In the genomic region with DNA sequence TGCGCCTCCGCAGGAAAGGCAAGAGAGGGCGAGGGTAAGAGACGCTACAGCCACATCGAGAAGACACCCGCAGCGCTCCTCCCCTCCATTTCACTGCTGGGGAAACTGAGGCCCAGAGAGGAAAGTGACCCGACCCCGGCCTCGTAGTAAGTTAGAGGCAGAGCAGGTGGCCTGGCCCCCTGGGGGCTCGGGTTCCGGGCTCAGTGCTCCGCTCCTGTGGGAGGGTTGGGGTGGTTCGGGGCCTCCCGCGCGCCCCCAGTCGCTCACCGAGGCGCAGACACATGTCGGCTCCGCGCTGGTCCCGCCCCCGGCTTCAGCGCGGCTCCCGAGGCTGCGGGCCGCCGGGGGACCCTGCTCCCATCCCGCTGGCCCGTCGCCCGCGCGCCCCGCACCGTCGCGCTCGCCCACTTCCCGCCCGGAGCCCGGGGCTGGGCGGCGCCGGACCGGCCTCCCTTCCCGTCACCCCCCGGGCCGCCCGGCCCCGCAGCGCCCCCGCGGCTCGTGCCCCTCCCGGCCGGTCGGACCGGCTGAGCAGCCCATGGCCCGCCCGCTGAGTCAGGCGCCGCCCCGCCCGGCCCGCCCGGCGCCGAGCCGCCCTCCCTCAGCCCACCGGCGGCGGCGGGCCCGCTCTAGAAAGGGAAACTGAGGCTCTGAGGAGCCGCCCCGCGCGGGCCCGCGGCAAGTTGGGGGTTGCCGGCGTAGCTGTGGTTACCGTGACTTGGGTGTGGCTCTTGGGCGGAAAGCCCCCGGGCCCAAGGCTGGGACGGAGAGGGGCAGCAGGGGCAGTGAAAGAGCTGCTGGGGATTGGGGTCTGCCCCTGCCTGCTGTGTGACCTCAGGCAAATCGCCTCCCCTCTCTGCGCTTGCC, we compare ENCODE assay signal across 1 cellular context.
TF ChIP-seq lines count a peak whose summit lies in the region.

A gene with protein sequence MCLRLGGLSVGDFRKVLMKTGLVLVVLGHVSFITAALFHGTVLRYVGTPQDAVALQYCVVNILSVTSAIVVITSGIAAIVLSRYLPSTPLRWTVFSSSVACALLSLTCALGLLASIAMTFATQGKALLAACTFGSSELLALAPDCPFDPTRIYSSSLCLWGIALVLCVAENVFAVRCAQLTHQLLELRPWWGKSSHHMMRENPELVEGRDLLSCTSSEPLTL (minus strand): TSS at position 434 of the 867 bp plus-strand sequence. CDS start 151 bp downstream, at position 283.

TF ChIP-seq in K562, 482 proteins besides CTCF, POLR2A, EP300 and RAD21 (continues in another document):
- TF ChIP-seq NFIC (IDR thresholded peaks at IDR 0.05) (no peak), CXXC5 (CRISPR knock-in tag; IDR thresholded peaks at IDR 0.05) (peak; percentile 73), ZNF282 (CRISPR knock-in tag; IDR thresholded peaks at IDR 0.05) (0 out of 2 replicates have a peak, but pooled peaks have one; percentile 44), CHD4 (IDR thresholded peaks at IDR 0.05; ENCODE audit: insufficient read depth, insufficient replicate concordance, low read depth, low read length, poor library complexity, severe bottlenecking) (peak; percentile 32), FIP1L1 (IDR thresholded peaks at IDR 0.05; ENCODE audit: low read depth, low read length, poor library complexity, severe bottlenecking) (no peak), HMGN3 (IDR thresholded peaks at IDR 0.05; ENCODE audit: borderline replicate concordance, extremely low read depth, insufficient read length, low read depth, low read length) (peak; percentile 55), HDAC2 (IDR thresholded peaks at IDR 0.05) (peak; percentile 18; the same call in 1 of the 2 replicates), SMAD4 (CRISPR knock-in tag; conservative IDR thresholded peaks at IDR 0.05) (peak; percentile 81), TCF7 (IDR thresholded peaks at IDR 0.05; ENCODE audit: borderline replicate concordance) (no peak), E2F3 (CRISPR knock-in tag; IDR thresholded peaks at IDR 0.05) (peak; percentile 69; the same call in 1 of the 2 replicates), BCOR (IDR thresholded peaks at IDR 0.05) (peak; percentile 84), RFX1 (IDR thresholded peaks at IDR 0.05) (no peak), ZNF79 (CRISPR knock-in tag; IDR thresholded peaks at IDR 0.05; ENCODE audit: low read depth) (no peak), CTBP1 (IDR thresholded peaks at IDR 0.05; ENCODE audit: borderline replicate concordance) (0 out of 2 replicates have a peak, but pooled peaks have one; percentile 5), ZNF133 (CRISPR knock-in tag; IDR thresholded peaks at IDR 0.05) (no peak), HNRNPK (IDR thresholded peaks at IDR 0.05; ENCODE audit: low read depth, low read length, poor library complexity, severe bottlenecking) (no peak), RBM17 (IDR thresholded peaks at IDR 0.05; ENCODE audit: borderline replicate concordance, low read depth, low read length) (no peak), POLR2G (IDR thresholded peaks at IDR 0.05; ENCODE audit: low read depth, low read length) (peak; percentile 65), ZFP36 (IDR thresholded peaks at IDR 0.05; ENCODE audit: low read depth, low read length, partially characterized antibody) (peak; percentile 76), ZNF311 (CRISPR knock-in tag; IDR thresholded peaks at IDR 0.05) (no peak), MAFK (IDR thresholded peaks at IDR 0.05; ENCODE audit: low read length) (no peak), MXI1 (IDR thresholded peaks at IDR 0.05; ENCODE audit: low read depth, low read length) (no peak), MAZ (CRISPR knock-in tag; conservative IDR thresholded peaks at IDR 0.05 in 1 of 2, IDR thresholded peaks at IDR 0.05 in 1 of 2) (peak in 1 of 2 experiments; percentile 43; a peak in 1 of 4 replicates), PHF20 (IDR thresholded peaks at IDR 0.05; ENCODE audit: partially characterized antibody) (peak; percentile 32), SAP30 (IDR thresholded peaks at IDR 0.05; ENCODE audit: borderline replicate concordance, insufficient read depth, low read depth, low read length, poor library complexity, severe bottlenecking) (peak; percentile 51), ZNF444 (CRISPR knock-in tag; IDR thresholded peaks at IDR 0.05) (no peak), RB1 (IDR thresholded peaks at IDR 0.05; ENCODE audit: low read depth) (peak; percentile 88), SAFB2 (IDR thresholded peaks at IDR 0.05; ENCODE audit: borderline replicate concordance, low read depth, low read length, severe bottlenecking) (no peak), HSF4 (CRISPR knock-in tag; IDR thresholded peaks at IDR 0.05; ENCODE audit: borderline replicate concordance) (no peak), YY1 (IDR thresholded peaks at IDR 0.05; ENCODE audit: borderline replicate concordance in 1 of 3, control insufficient read depth in 1 of 3, extremely low read depth in 1 of 3, insufficient read depth in 3 of 3, insufficient read length in 1 of 3, insufficient replicate concordance in 2 of 3, low read depth in 1 of 3, low read length in 2 of 3) (peak in 1 of 3 experiments; percentile 11), TEAD1 (CRISPR knock-in tag; IDR thresholded peaks at IDR 0.05) (no peak), ZBTB7A (IDR thresholded peaks at IDR 0.05; ENCODE audit: borderline replicate concordance, control insufficient read depth, low read depth, low read length) (peak; percentile 67; the same call in 1 of the 2 replicates)
- TF ChIP-seq, protein P1, sequence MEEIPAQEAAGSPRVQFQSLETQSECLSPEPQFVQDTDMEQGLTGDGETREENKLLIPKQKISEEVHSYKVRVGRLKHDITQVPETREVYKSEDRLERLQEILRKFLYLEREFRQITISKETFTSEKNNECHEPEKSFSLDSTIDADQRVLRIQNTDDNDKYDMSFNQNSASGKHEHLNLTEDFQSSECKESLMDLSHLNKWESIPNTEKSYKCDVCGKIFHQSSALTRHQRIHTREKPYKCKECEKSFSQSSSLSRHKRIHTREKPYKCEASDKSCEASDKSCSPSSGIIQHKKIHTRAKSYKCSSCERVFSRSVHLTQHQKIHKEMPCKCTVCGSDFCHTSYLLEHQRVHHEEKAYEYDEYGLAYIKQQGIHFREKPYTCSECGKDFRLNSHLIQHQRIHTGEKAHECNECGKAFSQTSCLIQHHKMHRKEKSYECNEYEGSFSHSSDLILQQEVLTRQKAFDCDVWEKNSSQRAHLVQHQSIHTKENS (CRISPR knock-in tag; IDR thresholded peaks at IDR 0.05) = no peak
- TF ChIP-seq, protein P2, sequence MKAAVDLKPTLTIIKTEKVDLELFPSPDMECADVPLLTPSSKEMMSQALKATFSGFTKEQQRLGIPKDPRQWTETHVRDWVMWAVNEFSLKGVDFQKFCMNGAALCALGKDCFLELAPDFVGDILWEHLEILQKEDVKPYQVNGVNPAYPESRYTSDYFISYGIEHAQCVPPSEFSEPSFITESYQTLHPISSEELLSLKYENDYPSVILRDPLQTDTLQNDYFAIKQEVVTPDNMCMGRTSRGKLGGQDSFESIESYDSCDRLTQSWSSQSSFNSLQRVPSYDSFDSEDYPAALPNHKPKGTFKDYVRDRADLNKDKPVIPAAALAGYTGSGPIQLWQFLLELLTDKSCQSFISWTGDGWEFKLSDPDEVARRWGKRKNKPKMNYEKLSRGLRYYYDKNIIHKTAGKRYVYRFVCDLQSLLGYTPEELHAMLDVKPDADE (conservative IDR thresholded peaks at IDR 0.05; ENCODE audit: control insufficient read depth, low read depth, low read length) = 0 out of 2 replicates have a peak, but pooled peaks have one; percentile 10
- TF ChIP-seq, protein P3, sequence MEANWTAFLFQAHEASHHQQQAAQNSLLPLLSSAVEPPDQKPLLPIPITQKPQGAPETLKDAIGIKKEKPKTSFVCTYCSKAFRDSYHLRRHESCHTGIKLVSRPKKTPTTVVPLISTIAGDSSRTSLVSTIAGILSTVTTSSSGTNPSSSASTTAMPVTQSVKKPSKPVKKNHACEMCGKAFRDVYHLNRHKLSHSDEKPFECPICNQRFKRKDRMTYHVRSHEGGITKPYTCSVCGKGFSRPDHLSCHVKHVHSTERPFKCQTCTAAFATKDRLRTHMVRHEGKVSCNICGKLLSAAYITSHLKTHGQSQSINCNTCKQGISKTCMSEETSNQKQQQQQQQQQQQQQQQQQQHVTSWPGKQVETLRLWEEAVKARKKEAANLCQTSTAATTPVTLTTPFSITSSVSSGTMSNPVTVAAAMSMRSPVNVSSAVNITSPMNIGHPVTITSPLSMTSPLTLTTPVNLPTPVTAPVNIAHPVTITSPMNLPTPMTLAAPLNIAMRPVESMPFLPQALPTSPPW (CRISPR knock-in tag; IDR thresholded peaks at IDR 0.05) = peak; percentile 84
- TF ChIP-seq, protein P4, sequence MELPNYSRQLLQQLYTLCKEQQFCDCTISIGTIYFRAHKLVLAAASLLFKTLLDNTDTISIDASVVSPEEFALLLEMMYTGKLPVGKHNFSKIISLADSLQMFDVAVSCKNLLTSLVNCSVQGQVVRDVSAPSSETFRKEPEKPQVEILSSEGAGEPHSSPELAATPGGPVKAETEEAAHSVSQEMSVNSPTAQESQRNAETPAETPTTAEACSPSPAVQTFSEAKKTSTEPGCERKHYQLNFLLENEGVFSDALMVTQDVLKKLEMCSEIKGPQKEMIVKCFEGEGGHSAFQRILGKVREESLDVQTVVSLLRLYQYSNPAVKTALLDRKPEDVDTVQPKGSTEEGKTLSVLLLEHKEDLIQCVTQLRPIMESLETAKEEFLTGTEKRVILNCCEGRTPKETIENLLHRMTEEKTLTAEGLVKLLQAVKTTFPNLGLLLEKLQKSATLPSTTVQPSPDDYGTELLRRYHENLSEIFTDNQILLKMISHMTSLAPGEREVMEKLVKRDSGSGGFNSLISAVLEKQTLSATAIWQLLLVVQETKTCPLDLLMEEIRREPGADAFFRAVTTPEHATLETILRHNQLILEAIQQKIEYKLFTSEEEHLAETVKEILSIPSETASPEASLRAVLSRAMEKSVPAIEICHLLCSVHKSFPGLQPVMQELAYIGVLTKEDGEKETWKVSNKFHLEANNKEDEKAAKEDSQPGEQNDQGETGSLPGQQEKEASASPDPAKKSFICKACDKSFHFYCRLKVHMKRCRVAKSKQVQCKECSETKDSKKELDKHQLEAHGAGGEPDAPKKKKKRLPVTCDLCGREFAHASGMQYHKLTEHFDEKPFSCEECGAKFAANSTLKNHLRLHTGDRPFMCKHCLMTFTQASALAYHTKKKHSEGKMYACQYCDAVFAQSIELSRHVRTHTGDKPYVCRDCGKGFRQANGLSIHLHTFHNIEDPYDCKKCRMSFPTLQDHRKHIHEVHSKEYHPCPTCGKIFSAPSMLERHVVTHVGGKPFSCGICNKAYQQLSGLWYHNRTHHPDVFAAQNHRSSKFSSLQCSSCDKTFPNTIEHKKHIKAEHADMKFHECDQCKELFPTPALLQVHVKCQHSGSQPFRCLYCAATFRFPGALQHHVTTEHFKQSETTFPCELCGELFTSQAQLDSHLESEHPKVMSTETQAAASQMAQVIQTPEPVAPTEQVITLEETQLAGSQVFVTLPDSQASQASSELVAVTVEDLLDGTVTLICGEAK (IDR thresholded peaks at IDR 0.05) = peak; percentile 53
- TF ChIP-seq, protein P4 (CRISPR knock-in tag; IDR thresholded peaks at IDR 0.05) = 0 out of 2 replicates have a peak, but pooled peaks have one; percentile 22
- TF ChIP-seq, protein P5, sequence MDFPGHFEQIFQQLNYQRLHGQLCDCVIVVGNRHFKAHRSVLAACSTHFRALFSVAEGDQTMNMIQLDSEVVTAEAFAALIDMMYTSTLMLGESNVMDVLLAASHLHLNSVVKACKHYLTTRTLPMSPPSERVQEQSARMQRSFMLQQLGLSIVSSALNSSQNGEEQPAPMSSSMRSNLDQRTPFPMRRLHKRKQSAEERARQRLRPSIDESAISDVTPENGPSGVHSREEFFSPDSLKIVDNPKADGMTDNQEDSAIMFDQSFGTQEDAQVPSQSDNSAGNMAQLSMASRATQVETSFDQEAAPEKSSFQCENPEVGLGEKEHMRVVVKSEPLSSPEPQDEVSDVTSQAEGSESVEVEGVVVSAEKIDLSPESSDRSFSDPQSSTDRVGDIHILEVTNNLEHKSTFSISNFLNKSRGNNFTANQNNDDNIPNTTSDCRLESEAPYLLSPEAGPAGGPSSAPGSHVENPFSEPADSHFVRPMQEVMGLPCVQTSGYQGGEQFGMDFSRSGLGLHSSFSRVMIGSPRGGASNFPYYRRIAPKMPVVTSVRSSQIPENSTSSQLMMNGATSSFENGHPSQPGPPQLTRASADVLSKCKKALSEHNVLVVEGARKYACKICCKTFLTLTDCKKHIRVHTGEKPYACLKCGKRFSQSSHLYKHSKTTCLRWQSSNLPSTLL (IDR thresholded peaks at IDR 0.05) = no peak
- TF ChIP-seq, protein P6, sequence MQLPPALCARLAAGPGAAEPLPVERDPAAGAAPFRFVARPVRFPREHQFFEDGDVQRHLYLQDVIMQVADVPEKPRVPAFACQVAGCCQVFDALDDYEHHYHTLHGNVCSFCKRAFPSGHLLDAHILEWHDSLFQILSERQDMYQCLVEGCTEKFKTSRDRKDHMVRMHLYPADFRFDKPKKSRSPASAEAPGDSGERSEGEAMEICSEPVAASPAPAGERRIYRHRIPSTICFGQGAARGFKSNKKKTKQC (CRISPR knock-in tag; IDR thresholded peaks at IDR 0.05) = 0 out of 2 replicates have a peak, but pooled peaks have one; percentile 20
